1 cellular context compared by ENCODE assay signal in the genomic region with DNA sequence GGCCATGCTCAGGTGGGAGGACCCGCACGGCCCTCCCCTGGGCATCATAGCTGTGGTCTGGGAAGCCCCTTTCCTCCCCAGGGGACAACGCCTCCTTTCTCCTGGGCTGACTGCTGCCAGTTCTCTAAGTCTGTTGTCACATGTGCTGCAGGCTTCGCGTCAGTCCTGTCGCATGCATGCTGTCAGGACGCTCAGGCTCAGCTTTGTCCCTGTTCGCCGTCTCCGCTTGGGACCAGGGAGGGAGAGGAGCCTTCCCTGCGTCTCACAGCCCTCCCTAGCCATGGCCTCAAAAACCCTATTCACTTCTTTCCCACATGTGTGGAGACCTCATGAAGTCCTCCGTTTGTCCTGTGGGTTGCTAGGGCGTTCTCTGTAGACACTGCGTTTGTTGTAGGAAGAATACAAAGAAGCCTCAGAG.
TF ChIP-seq lines count a peak whose summit lies in the region.

No MANE protein-coding gene starts in this region.

TF ChIP-seq in GM23338, 12 proteins besides CTCF, POLR2A, EP300 and RAD21:
- TF ChIP-seq POLR2AphosphoS5 (IDR thresholded peaks at IDR 0.05; ENCODE audit: low read depth) (no peak), NANOG (IDR thresholded peaks at IDR 0.05; ENCODE audit: borderline replicate concordance) (no peak), CREB1 (CRISPR knock-in tag; IDR thresholded peaks at IDR 0.05; ENCODE audit: low read depth) (no peak), EZH2 (IDR thresholded peaks at IDR 0.05; ENCODE audit: low read depth, unreplicated experiment) (no peak), ZNF331 (CRISPR knock-in tag; IDR thresholded peaks at IDR 0.05; ENCODE audit: low read depth) (no peak), EZH2phosphoT487 (IDR thresholded peaks at IDR 0.05; ENCODE audit: unreplicated experiment) (no peak), STAT1 (IDR thresholded peaks at IDR 0.05; ENCODE audit: unreplicated experiment) (no peak), JUNB (IDR thresholded peaks at IDR 0.05; ENCODE audit: unreplicated experiment) (no peak), ZNF114 (CRISPR knock-in tag; IDR thresholded peaks at IDR 0.05) (no peak)
- TF ChIP-seq, protein P1, sequence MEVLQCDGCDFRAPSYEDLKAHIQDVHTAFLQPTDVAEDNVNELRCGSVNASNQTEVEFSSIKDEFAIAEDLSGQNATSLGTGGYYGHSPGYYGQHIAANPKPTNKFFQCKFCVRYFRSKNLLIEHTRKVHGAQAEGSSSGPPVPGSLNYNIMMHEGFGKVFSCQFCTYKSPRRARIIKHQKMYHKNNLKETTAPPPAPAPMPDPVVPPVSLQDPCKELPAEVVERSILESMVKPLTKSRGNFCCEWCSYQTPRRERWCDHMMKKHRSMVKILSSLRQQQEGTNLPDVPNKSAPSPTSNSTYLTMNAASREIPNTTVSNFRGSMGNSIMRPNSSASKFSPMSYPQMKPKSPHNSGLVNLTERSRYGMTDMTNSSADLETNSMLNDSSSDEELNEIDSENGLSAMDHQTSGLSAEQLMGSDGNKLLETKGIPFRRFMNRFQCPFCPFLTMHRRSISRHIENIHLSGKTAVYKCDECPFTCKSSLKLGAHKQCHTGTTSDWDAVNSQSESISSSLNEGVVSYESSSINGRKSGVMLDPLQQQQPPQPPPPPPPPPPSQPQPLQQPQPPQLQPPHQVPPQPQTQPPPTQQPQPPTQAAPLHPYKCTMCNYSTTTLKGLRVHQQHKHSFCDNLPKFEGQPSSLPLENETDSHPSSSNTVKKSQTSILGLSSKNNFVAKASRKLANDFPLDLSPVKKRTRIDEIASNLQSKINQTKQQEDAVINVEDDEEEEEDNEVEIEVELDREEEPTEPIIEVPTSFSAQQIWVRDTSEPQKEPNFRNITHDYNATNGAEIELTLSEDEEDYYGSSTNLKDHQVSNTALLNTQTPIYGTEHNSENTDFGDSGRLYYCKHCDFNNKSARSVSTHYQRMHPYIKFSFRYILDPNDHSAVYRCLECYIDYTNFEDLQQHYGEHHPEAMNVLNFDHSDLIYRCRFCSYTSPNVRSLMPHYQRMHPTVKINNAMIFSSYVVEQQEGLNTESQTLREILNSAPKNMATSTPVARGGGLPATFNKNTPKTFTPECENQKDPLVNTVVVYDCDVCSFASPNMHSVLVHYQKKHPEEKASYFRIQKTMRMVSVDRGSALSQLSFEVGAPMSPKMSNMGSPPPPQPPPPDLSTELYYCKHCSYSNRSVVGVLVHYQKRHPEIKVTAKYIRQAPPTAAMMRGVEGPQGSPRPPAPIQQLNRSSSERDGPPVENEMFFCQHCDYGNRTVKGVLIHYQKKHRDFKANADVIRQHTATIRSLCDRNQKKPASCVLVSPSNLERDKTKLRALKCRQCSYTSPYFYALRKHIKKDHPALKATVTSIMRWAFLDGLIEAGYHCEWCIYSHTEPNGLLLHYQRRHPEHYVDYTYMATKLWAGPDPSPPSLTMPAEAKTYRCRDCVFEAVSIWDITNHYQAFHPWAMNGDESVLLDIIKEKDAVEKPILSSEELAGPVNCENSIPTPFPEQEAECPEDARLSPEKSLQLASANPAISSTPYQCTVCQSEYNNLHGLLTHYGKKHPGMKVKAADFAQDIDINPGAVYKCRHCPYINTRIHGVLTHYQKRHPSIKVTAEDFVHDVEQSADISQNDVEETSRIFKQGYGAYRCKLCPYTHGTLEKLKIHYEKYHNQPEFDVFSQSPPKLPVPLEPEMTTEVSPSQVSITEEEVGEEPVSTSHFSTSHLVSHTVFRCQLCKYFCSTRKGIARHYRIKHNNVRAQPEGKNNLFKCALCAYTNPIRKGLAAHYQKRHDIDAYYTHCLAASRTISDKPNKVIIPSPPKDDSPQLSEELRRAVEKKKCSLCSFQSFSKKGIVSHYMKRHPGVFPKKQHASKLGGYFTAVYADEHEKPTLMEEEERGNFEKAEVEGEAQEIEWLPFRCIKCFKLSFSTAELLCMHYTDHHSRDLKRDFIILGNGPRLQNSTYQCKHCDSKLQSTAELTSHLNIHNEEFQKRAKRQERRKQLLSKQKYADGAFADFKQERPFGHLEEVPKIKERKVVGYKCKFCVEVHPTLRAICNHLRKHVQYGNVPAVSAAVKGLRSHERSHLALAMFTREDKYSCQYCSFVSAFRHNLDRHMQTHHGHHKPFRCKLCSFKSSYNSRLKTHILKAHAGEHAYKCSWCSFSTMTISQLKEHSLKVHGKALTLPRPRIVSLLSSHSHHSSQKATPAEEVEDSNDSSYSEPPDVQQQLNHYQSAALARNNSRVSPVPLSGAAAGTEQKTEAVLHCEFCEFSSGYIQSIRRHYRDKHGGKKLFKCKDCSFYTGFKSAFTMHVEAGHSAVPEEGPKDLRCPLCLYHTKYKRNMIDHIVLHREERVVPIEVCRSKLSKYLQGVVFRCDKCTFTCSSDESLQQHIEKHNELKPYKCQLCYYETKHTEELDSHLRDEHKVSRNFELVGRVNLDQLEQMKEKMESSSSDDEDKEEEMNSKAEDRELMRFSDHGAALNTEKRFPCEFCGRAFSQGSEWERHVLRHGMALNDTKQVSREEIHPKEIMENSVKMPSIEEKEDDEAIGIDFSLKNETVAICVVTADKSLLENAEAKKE (CRISPR knock-in tag; IDR thresholded peaks at IDR 0.05), result no peak
- TF ChIP-seq, protein P2, sequence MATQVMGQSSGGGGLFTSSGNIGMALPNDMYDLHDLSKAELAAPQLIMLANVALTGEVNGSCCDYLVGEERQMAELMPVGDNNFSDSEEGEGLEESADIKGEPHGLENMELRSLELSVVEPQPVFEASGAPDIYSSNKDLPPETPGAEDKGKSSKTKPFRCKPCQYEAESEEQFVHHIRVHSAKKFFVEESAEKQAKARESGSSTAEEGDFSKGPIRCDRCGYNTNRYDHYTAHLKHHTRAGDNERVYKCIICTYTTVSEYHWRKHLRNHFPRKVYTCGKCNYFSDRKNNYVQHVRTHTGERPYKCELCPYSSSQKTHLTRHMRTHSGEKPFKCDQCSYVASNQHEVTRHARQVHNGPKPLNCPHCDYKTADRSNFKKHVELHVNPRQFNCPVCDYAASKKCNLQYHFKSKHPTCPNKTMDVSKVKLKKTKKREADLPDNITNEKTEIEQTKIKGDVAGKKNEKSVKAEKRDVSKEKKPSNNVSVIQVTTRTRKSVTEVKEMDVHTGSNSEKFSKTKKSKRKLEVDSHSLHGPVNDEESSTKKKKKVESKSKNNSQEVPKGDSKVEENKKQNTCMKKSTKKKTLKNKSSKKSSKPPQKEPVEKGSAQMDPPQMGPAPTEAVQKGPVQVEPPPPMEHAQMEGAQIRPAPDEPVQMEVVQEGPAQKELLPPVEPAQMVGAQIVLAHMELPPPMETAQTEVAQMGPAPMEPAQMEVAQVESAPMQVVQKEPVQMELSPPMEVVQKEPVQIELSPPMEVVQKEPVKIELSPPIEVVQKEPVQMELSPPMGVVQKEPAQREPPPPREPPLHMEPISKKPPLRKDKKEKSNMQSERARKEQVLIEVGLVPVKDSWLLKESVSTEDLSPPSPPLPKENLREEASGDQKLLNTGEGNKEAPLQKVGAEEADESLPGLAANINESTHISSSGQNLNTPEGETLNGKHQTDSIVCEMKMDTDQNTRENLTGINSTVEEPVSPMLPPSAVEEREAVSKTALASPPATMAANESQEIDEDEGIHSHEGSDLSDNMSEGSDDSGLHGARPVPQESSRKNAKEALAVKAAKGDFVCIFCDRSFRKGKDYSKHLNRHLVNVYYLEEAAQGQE (IDR thresholded peaks at IDR 0.05; ENCODE audit: unreplicated experiment), result no peak
- TF ChIP-seq, protein P3, sequence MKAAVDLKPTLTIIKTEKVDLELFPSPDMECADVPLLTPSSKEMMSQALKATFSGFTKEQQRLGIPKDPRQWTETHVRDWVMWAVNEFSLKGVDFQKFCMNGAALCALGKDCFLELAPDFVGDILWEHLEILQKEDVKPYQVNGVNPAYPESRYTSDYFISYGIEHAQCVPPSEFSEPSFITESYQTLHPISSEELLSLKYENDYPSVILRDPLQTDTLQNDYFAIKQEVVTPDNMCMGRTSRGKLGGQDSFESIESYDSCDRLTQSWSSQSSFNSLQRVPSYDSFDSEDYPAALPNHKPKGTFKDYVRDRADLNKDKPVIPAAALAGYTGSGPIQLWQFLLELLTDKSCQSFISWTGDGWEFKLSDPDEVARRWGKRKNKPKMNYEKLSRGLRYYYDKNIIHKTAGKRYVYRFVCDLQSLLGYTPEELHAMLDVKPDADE (IDR thresholded peaks at IDR 0.05), result no peak
